ENCODE assay signal across 8 cellular contexts in the genomic region with DNA sequence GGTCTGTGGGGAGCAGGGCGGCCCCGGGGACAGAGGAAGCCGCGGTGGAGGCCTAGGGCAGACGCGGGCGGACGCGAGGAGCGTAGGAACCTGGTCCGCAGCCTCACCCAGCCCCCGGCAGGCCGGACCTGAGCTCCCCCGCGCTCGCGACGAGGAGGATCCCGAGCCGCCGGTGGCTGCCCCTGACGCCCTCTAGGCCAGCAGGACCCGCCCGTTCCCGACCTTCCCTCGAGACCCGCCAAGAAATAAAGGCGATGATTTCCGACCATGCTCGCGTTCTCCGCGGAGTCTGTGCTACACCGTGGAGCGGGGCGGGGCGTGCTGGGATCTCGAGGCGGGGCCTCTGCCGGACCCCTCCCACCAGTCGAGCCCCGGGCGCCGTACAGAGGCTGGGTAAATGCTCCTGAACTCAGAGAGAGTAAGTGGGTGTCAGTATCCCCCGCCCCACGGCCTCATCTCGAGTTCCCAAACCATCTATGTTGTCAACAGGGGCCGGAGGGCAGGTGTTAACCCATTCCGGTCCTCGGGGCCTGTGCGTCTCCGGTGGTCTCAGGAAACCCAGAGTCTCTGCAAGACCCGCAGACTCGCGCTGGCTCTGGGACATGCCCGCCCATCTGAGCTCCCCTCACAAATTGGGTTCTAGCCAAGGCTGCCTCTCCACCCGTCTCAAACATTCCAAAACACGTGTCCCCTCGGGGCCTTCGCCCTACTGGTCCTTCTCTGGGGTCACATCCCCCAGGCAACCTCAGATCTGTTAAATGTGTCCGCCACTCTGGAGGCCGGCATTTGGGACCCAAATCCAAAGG. TPM values are rescaled to one million over a fixed set of nuclear protein-coding genes. Genes with fewer than 3 reads are reported as not detected.
A peak's percentile ranks its signal among the peaks of the same experiment; 100 is the strongest.
DNase-seq lines count a peak whose midpoint lies in the region; ATAC-seq and TF ChIP-seq lines count a peak whose summit lies in the region.

No MANE protein-coding gene starts in this region.

- no peaks in the 10 kb centered on the region for H4K20me1 ChIP-seq in SK-N-SH (ENCODE audit: insufficient read depth)

- H3K9ac ChIP-seq in SK-N-SH = peak overlapping the region; percentile 82

- H3K4me1 ChIP-seq in SK-N-SH (ENCODE audit: control insufficient read depth in 1 of 2, insufficient read depth in 2 of 2, low read depth in 1 of 2, low read length in 1 of 2) = peaks cover 0 to 13% of the 10 kb centered on the region in 2 experiments; a peak in 1 of 4 replicates
- peaks cover 4% of the 10 kb centered on the region; the same call in 1 of the 2 replicates for H3K4me1 ChIP-seq in iPS DF 6.9 (ENCODE audit: control insufficient read depth, insufficient read depth, low read length)
- peaks cover 0 to 23% (median 11%) of the 10 kb centered on the region in 6 donors for H3K4me1 ChIP-seq in spleen

- H3K27ac ChIP-seq in SK-N-SH (ENCODE audit: low read depth in 2 of 2, low read length in 1 of 2) (peak overlapping the region; percentile 72 to 78), iPS DF 6.9 (ENCODE audit: low read length) (no peak overlapping the region), spleen (peak overlapping the region; percentile 54 to 87 (median 71))

- TF ChIP-seq RAD21 in SK-N-SH (IDR thresholded peaks at IDR 0.05; ENCODE audit: low read length) = no peak

- H3K27me3 ChIP-seq in SK-N-SH (ENCODE audit: insufficient read depth) (no peaks in the 10 kb centered on the region), iPS DF 6.9 (ENCODE audit: control insufficient read depth, insufficient read depth, low read length) (no peaks in the 10 kb centered on the region), spleen (replicated peaks in 1 of 7) (peaks cover 0 to 7% (median 0%) of the 10 kb centered on the region in 7 donors)

- no peaks in the 10 kb centered on the region for H3K79me2 ChIP-seq in SK-N-SH (ENCODE audit: insufficient read depth)

- peak; percentile 30 for DNase-seq in DMS114 treated with DMSO at 0.1 percent for 48 hours (lab: John Stamatoyannopoulos, UW; ENCODE audit: unreplicated experiment)
- DNase-seq in HuH-7.5 (ENCODE audit: low spot score) = peak; percentile 76
- DNase-seq in SK-N-SH = peak; percentile 89
- DNase-seq in activated naive CD8-positive, alpha-beta T cell treated with anti-CD3 and anti-CD28 coated beads for 36 hours = peak; percentile 78
- no peak for DNase-seq in iPS DF 6.9 (ENCODE audit: low read depth, low spot score)
- peak; percentile 93 for DNase-seq in spleen
- no peak for DNase-seq in NK-92 treated with Interleukin-12 subunit alpha and Interleukin-12 subunit beta, amount 100 ng/mL, for 24 hours (lab: John Stamatoyannopoulos, UW)

- no peaks in the 10 kb centered on the region for H3K36me3 ChIP-seq in SK-N-SH (replicated peaks in 1 of 2; ENCODE audit: control insufficient read depth in 1 of 2, insufficient read depth in 2 of 2, low read length in 1 of 2)
- H3K36me3 ChIP-seq in iPS DF 6.9 (ENCODE audit: control insufficient read depth, insufficient read depth, low read length) = no peaks in the 10 kb centered on the region
- H3K36me3 ChIP-seq in spleen = no peaks in the 10 kb centered on the region

- peak overlapping the region; percentile 88 for H2AFZ ChIP-seq in SK-N-SH (ENCODE audit: low read depth)

- TF ChIP-seq POLR2A in spleen (IDR thresholded peaks at IDR 0.05) = no peak

- peak; percentile 79 for ATAC-seq in GM21390 (IDR thresholded peaks at IDR 0.05; ENCODE audit: unreplicated experiment)

- H3K9me3 Mint-ChIP-seq in activated naive CD8-positive, alpha-beta T cell treated with anti-CD3 and anti-CD28 coated beads for 36 hours = no peaks in the 10 kb centered on the region

- H3K36me3 Mint-ChIP-seq in activated naive CD8-positive, alpha-beta T cell treated with anti-CD3 and anti-CD28 coated beads for 36 hours = peaks cover 5% of the 10 kb centered on the region

- intact Hi-C loops in spleen (cut with DNase I; ENCODE audit: low total_unique reads) = no loop called here

- TF ChIP-seq CTCF in SK-N-SH (IDR thresholded peaks at IDR 0.05) = no peak
- no peak for TF ChIP-seq CTCF in spleen (IDR thresholded peaks at IDR 0.05 in 8 of 11, conservative IDR thresholded peaks at IDR 0.05 in 3 of 11)

- no peaks in the 10 kb centered on the region for H3K27me3 Mint-ChIP-seq in activated naive CD8-positive, alpha-beta T cell treated with anti-CD3 and anti-CD28 coated beads for 36 hours

- WGBS in SK-N-SH (ENCODE audit: low lambda C conversion rate) = 16% methylated on average over 28 of the region's 62 CpGs
- WGBS in iPS DF 6.9 (ENCODE audit: insufficient coverage, insufficient read length) = no CpG with 5 or more reads among the region's 62 CpGs
- WGBS in spleen, 5 donors = 18 to 40% (median 19%) methylated on average over 31 to 62 of the region's 62 CpGs

- CTCF ChIA-PET in SK-N-SH (lab: Yijun Ruan, JAX) = interaction anchor here (0.6 to 1.3 kb wide), 4 partner anchors 17 to 371 kb away, joined by 3 to 4 read pairs (median 3); no protein-coding TSS in a partner anchor

- H3K4me1 Mint-ChIP-seq in activated naive CD8-positive, alpha-beta T cell treated with anti-CD3 and anti-CD28 coated beads for 36 hours = peaks cover 11% of the 10 kb centered on the region

- H3K4me3 ChIP-seq in SK-N-SH (ENCODE audit: low read depth in 2 of 2, low read length in 1 of 2) (peak overlapping the region; percentile 67 to 69), iPS DF 6.9 (ENCODE audit: low read length) (peak overlapping the region; percentile 49), spleen (peak overlapping the region; percentile 56 to 78 (median 64))

- no peaks in the 10 kb centered on the region for H3K9me2 ChIP-seq in SK-N-SH

- peak overlapping the region; percentile 75 for H3K4me3 Mint-ChIP-seq in activated naive CD8-positive, alpha-beta T cell treated with anti-CD3 and anti-CD28 coated beads for 36 hours

- POLR2A ChIA-PET in SK-N-SH (lab: Yijun Ruan, JAX) = interaction anchor here (0.6 to 1.5 kb wide), 4 partner anchors 16 to 175 kb away, joined by 3 to 6 read pairs (median 4); a partner anchor contains a TSS

- H3K27ac Mint-ChIP-seq in activated naive CD8-positive, alpha-beta T cell treated with anti-CD3 and anti-CD28 coated beads for 36 hours = peak overlapping the region; percentile 62

- peaks cover 19% of the 10 kb centered on the region for H3F3A ChIP-seq in SK-N-SH (replicated peaks; ENCODE audit: insufficient read depth)

- TF ChIP-seq EP300 in SK-N-SH (IDR thresholded peaks at IDR 0.05; ENCODE audit: borderline replicate concordance in 1 of 2, low read depth in 1 of 2, low read length in 1 of 2) = no peak

- H3K4me2 ChIP-seq in SK-N-SH = peak overlapping the region; percentile 90

- H3K9me3 ChIP-seq in SK-N-SH (no peaks in the 10 kb centered on the region), iPS DF 6.9 (ENCODE audit: control insufficient read depth, insufficient read depth, low read length) (no peaks in the 10 kb centered on the region), spleen (no peaks in the 10 kb centered on the region)

TF ChIP-seq in SK-N-SH, 30 proteins besides CTCF, POLR2A, EP300 and RAD21 (continues in another document):
- TF ChIP-seq MXI1 (IDR thresholded peaks at IDR 0.05; ENCODE audit: low read depth, low read length) (peak; percentile 46; the same call in 1 of the 2 replicates), SMC3 (IDR thresholded peaks at IDR 0.05; ENCODE audit: low read depth, low read length) (no peak), NRF1 (IDR thresholded peaks at IDR 0.05; ENCODE audit: low read depth, low read length) (no peak), TAF1 (IDR thresholded peaks at IDR 0.05; ENCODE audit: borderline replicate concordance, low read depth, low read length) (no peak), GATA2 (CRISPR knock-in tag; IDR thresholded peaks at IDR 0.05) (no peak), FOXM1 (IDR thresholded peaks at IDR 0.05; ENCODE audit: low read depth) (no peak), RFX5 (IDR thresholded peaks at IDR 0.05; ENCODE audit: low read length) (no peak), MEF2A (IDR thresholded peaks at IDR 0.05; ENCODE audit: borderline replicate concordance, low read depth) (no peak), YY1 (IDR thresholded peaks at IDR 0.05; ENCODE audit: low read depth) (0 out of 2 replicates have a peak, but pooled peaks have one; percentile 10), FOSL2 (IDR thresholded peaks at IDR 0.05; ENCODE audit: borderline replicate concordance, low read depth) (no peak)
- TF ChIP-seq, protein P1, sequence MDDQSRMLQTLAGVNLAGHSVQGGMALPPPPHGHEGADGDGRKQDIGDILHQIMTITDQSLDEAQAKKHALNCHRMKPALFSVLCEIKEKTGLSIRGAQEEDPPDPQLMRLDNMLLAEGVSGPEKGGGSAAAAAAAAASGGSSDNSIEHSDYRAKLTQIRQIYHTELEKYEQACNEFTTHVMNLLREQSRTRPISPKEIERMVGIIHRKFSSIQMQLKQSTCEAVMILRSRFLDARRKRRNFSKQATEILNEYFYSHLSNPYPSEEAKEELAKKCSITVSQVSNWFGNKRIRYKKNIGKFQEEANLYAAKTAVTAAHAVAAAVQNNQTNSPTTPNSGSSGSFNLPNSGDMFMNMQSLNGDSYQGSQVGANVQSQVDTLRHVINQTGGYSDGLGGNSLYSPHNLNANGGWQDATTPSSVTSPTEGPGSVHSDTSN (IDR thresholded peaks at IDR 0.05) = no peak
- TF ChIP-seq, protein P2, sequence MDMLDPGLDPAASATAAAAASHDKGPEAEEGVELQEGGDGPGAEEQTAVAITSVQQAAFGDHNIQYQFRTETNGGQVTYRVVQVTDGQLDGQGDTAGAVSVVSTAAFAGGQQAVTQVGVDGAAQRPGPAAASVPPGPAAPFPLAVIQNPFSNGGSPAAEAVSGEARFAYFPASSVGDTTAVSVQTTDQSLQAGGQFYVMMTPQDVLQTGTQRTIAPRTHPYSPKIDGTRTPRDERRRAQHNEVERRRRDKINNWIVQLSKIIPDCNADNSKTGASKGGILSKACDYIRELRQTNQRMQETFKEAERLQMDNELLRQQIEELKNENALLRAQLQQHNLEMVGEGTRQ (IDR thresholded peaks at IDR 0.05; ENCODE audit: borderline replicate concordance, low read depth, low read length) = no peak

RNA-seq across cellular contexts. Expression of a gene that starts 13.7 kb away (rescaled TPM):
- 1.4 and 3.5 TPM in 2 replicates for polyA plus RNA-seq in SK-N-SH (2012; rRNA removed)
- 1.7 and 1.9 TPM in 2 replicates for polyA plus RNA-seq in SK-N-SH (2012; cell fraction: cytosol; rRNA removed)
- polyA plus RNA-seq in SK-N-SH (2012; cell fraction: nucleus; rRNA removed) = 5.3 and 8.8 TPM in 2 replicates
- total RNA-seq in activated naive CD8-positive, alpha-beta T cell treated with anti-CD3 and anti-CD28 coated beads for 36 hours = 1 to 10 TPM; 5.0 to 6.9 TPM
- total RNA-seq in spleen = 1 to 10 TPM in 5 of 7 donors, not detected in 2; 1.4 to 7.2 (median 3.2) TPM
- polyA plus RNA-seq in spleen = 1 to 10 TPM; 5.3 to 9.6 (median 7.0) TPM

RNA-seq across cellular contexts. Expression of a gene that starts 21.9 kb away (rescaled TPM):
- polyA plus RNA-seq in SK-N-SH (2012; rRNA removed) = 13.5 and 16.9 TPM in 2 replicates
- polyA plus RNA-seq in SK-N-SH (2012; cell fraction: cytosol; rRNA removed) = 8.0 and 10.4 TPM in 2 replicates
- 45.0 and 54.1 TPM in 2 replicates for polyA plus RNA-seq in SK-N-SH (2012; cell fraction: nucleus; rRNA removed)
- 10 to 100 TPM; 65.0 to 65.3 TPM for total RNA-seq in activated naive CD8-positive, alpha-beta T cell treated with anti-CD3 and anti-CD28 coated beads for 36 hours
- total RNA-seq in spleen = 10 to 100 TPM; 32.7 to 71.0 (median 56.4) TPM
- 10 to 100 TPM in 2 of 3 donors, 1 to 10 TPM in 1; 7.5 to 16.0 (median 11.2) TPM for polyA plus RNA-seq in spleen

Comparison
In these comparisons a context has a peak if more than half of its experiments do, and no peak if none do; other contexts are left out.
1. DNase-seq: peak in DMS114 treated with DMSO at 0.1 percent for 48 hours (single experiment), HuH-7.5 (single experiment), SK-N-SH (single experiment), activated naive CD8-positive, alpha-beta T cell treated with anti-CD3 and anti-CD28 coated beads for 36 hours (single experiment) and spleen (single experiment); none in iPS DF 6.9 (single experiment) and NK-92 treated with Interleukin-12 subunit alpha and Interleukin-12 subunit beta, amount 100 ng/mL, for 24 hours (single experiment).
2. Peak in every context shown above with its lines, with median percentiles within 50 percentile points of each other: H3K4me3 ChIP-seq.